ENCODE assay signal across 1 cellular context in the genomic region with DNA sequence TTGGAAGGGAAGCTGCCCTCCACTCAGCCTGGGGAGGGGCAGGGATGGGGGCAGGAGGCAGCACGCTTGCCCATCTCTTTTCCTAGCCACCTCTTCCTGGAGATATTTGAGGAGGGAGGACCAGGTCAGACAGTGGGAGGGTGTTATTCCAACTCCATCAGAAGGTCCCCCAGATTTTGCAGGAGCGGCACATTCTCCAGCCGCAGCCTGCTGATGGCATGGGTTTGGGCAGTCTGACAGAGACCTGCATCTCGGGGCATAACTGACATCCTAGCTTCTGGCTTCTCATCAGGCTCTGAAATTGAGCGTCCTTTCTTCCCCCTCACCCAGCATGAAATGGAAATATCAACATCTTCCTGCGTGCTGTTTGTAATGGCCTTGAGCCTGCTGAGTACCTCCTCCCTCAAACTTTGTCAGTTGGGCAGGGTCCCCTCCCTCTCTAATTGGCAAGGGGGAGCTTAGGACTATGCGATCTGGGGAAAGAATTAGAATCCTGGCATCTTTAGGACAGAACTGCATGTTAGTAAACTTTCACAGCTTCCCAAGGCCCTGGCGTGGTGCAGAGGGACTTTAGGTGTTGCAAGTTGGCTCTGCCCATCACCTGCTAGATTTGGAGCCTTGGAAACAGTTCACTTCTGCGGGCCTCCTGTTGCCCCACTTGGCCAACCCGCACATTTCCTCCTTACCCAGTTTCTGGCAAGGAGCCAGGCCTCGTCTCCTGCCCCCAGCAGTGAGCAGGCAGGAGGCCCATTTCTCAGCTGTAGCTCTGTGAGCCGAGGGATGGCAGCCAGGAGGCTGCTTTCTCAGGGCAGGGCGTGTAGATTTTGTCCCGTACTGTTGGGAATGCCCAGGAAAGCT.
TF ChIP-seq lines count a peak whose summit lies in the region.

No MANE protein-coding gene starts in this region.

TF ChIP-seq in K562, 482 proteins besides CTCF, POLR2A, EP300 and RAD21:
- no peak for TF ChIP-seq SRSF1 (IDR thresholded peaks at IDR 0.05; ENCODE audit: low read depth, low read length)
- TF ChIP-seq ZNF507 (tag; conservative IDR thresholded peaks at IDR 0.05) = no peak
- peak; percentile 87 for TF ChIP-seq NFIC (IDR thresholded peaks at IDR 0.05)
- no peak for TF ChIP-seq NELFE (IDR thresholded peaks at IDR 0.05; ENCODE audit: insufficient read depth, insufficient read length)
- peak; percentile 60 for TF ChIP-seq NFIX (CRISPR knock-in tag; IDR thresholded peaks at IDR 0.05; ENCODE audit: low read depth)
- TF ChIP-seq PHF8 (IDR thresholded peaks at IDR 0.05; ENCODE audit: borderline replicate concordance, low read length) = no peak
- no peak for TF ChIP-seq POLR3A (IDR thresholded peaks at IDR 0.05; ENCODE audit: borderline replicate concordance, extremely low read depth, insufficient read depth, insufficient read length)
